Comparison of ENCODE assay signal across 1 cellular context in the genomic region with DNA sequence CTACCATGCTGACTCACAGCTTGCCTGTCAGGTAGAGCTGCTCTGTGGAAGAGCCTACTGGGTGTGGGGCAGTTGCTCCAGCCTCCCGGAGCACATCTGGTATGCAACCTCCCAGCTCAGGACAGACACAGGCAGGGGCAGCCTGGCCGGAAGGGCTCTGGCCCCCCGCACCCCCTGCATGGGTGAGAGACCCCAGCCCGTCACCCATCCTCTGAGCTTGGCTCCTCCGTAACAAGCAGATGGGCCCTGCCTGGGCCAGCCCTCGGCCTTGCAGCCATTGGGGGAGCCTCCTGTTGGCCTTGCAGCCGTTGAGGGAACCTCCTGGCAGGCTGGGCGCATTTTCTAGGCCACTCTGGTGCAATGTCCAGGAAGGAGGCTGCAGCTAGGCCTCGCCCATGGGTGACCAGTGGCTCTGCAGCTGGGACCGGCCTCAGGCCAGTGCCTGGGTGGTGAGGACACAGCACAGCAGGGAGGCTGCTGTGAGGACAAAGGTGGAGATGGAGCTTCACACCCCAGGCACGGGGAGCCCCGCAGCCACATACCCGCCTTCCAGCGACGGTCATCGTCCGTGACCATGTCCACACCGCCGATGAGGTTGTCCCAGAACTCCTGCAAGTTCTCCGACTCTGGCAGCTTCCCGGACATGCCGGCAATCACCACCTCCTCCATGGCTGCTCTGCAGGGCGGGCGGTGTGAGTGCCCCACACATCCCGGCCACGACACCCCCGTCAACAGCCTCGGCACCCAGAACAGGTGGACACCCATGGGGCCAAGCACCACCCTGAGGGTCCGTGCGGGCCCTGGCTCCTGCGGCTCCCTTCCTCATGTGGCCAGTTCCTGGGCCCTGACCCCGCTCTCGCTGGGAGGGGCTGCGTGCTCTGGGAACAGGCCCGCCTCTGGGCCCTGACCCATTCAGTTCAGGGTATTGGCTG.
TF ChIP-seq lines count a peak whose summit lies in the region.

No MANE protein-coding gene starts in this region.

TF ChIP-seq in K562, 482 proteins besides CTCF, POLR2A, EP300 and RAD21 (continues in another document):
- TF ChIP-seq WHSC1 (IDR thresholded peaks at IDR 0.05; ENCODE audit: low read length) = no peak
- TF ChIP-seq, protein P1, sequence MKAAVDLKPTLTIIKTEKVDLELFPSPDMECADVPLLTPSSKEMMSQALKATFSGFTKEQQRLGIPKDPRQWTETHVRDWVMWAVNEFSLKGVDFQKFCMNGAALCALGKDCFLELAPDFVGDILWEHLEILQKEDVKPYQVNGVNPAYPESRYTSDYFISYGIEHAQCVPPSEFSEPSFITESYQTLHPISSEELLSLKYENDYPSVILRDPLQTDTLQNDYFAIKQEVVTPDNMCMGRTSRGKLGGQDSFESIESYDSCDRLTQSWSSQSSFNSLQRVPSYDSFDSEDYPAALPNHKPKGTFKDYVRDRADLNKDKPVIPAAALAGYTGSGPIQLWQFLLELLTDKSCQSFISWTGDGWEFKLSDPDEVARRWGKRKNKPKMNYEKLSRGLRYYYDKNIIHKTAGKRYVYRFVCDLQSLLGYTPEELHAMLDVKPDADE (conservative IDR thresholded peaks at IDR 0.05; ENCODE audit: control insufficient read depth, low read depth, low read length) = peak; percentile 66; the same call in 1 of the 2 replicates
- TF ChIP-seq ZNF75A (CRISPR knock-in tag; IDR thresholded peaks at IDR 0.05) = no peak
- TF ChIP-seq TGIF2 (CRISPR knock-in tag; IDR thresholded peaks at IDR 0.05) = no peak
- no peak for TF ChIP-seq SMC3 (conservative IDR thresholded peaks at IDR 0.05; ENCODE audit: insufficient read depth, low read depth, low read length)
- peak; percentile 57 for TF ChIP-seq SAP30 (IDR thresholded peaks at IDR 0.05; ENCODE audit: borderline replicate concordance, insufficient read depth, low read depth, low read length, poor library complexity, severe bottlenecking)
- TF ChIP-seq, protein P2, sequence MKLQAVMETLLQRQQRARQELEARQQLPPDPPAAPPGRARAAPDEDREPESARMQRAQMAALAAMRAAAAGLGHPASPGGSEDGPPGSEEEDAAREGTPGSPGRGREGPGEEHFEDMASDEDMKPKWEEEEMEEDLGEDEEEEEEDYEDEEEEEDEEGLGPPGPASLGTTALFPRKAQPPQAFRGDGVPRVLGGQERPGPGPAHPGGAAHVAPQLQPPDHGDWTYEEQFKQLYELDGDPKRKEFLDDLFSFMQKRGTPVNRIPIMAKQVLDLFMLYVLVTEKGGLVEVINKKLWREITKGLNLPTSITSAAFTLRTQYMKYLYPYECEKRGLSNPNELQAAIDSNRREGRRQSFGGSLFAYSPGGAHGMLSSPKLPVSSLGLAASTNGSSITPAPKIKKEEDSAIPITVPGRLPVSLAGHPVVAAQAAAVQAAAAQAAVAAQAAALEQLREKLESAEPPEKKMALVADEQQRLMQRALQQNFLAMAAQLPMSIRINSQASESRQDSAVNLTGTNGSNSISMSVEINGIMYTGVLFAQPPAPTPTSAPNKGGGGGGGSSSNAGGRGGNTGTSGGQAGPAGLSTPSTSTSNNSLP (IDR thresholded peaks at IDR 0.05; ENCODE audit: borderline replicate concordance, low read depth, low read length) = no peak
- TF ChIP-seq KLF13 (tag; IDR thresholded peaks at IDR 0.05; ENCODE audit: borderline replicate concordance, low read depth) = no peak
- TF ChIP-seq ZFP36 (IDR thresholded peaks at IDR 0.05; ENCODE audit: low read depth, low read length, partially characterized antibody) = no peak
- TF ChIP-seq CHD2 (IDR thresholded peaks at IDR 0.05; ENCODE audit: low read depth, low read length) = no peak
- peak; percentile 68 for TF ChIP-seq POLR2G (IDR thresholded peaks at IDR 0.05; ENCODE audit: low read depth, low read length)
- no peak for TF ChIP-seq SUPT5H (IDR thresholded peaks at IDR 0.05)
- TF ChIP-seq SIRT6 (IDR thresholded peaks at IDR 0.05; ENCODE audit: low read depth, low read length) = peak; percentile 57
- peak; percentile 10 for TF ChIP-seq HMGN3 (IDR thresholded peaks at IDR 0.05; ENCODE audit: borderline replicate concordance, extremely low read depth, insufficient read length, low read depth, low read length)
- TF ChIP-seq ZBTB33 (CRISPR knock-in tag; IDR thresholded peaks at IDR 0.05) = no peak
- TF ChIP-seq, protein P3, sequence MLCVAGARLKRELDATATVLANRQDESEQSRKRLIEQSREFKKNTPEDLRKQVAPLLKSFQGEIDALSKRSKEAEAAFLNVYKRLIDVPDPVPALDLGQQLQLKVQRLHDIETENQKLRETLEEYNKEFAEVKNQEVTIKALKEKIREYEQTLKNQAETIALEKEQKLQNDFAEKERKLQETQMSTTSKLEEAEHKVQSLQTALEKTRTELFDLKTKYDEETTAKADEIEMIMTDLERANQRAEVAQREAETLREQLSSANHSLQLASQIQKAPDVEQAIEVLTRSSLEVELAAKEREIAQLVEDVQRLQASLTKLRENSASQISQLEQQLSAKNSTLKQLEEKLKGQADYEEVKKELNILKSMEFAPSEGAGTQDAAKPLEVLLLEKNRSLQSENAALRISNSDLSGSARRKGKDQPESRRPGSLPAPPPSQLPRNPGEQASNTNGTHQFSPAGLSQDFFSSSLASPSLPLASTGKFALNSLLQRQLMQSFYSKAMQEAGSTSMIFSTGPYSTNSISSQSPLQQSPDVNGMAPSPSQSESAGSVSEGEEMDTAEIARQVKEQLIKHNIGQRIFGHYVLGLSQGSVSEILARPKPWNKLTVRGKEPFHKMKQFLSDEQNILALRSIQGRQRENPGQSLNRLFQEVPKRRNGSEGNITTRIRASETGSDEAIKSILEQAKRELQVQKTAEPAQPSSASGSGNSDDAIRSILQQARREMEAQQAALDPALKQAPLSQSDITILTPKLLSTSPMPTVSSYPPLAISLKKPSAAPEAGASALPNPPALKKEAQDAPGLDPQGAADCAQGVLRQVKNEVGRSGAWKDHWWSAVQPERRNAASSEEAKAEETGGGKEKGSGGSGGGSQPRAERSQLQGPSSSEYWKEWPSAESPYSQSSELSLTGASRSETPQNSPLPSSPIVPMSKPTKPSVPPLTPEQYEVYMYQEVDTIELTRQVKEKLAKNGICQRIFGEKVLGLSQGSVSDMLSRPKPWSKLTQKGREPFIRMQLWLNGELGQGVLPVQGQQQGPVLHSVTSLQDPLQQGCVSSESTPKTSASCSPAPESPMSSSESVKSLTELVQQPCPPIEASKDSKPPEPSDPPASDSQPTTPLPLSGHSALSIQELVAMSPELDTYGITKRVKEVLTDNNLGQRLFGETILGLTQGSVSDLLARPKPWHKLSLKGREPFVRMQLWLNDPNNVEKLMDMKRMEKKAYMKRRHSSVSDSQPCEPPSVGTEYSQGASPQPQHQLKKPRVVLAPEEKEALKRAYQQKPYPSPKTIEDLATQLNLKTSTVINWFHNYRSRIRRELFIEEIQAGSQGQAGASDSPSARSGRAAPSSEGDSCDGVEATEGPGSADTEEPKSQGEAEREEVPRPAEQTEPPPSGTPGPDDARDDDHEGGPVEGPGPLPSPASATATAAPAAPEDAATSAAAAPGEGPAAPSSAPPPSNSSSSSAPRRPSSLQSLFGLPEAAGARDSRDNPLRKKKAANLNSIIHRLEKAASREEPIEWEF (CRISPR knock-in tag; IDR thresholded peaks at IDR 0.05) = no peak
- TF ChIP-seq CEBPZ (IDR thresholded peaks at IDR 0.05; ENCODE audit: borderline replicate concordance, low read depth, low read length) = no peak
- TF ChIP-seq ZNF551 (CRISPR knock-in tag; IDR thresholded peaks at IDR 0.05) = no peak
- peak; percentile 12 for TF ChIP-seq POLR2AphosphoS5 (IDR thresholded peaks at IDR 0.05; ENCODE audit: control insufficient read depth, insufficient read depth, low read depth, low read length)
- TF ChIP-seq NCOA1 (IDR thresholded peaks at IDR 0.05; ENCODE audit: low read depth) = no peak
- peak; percentile 32; the same call in 1 of the 2 replicates for TF ChIP-seq ATF2 (CRISPR knock-in tag; IDR thresholded peaks at IDR 0.05)
- peak; percentile 61; the same call in 1 of the 2 replicates for TF ChIP-seq ZKSCAN1 (IDR thresholded peaks at IDR 0.05; ENCODE audit: low read depth, low read length)
- no peak for TF ChIP-seq FOXK2 (conservative IDR thresholded peaks at IDR 0.05 in 1 of 2, IDR thresholded peaks at IDR 0.05 in 1 of 2; ENCODE audit: low read depth in 2 of 2)
- TF ChIP-seq CHD1 (IDR thresholded peaks at IDR 0.05; ENCODE audit: low read length) = peak; percentile 69
- 0 out of 2 replicates have a peak, but pooled peaks have one; percentile 18 for TF ChIP-seq PTBP1 (IDR thresholded peaks at IDR 0.05; ENCODE audit: low read depth, low read length)
- TF ChIP-seq, protein P4, sequence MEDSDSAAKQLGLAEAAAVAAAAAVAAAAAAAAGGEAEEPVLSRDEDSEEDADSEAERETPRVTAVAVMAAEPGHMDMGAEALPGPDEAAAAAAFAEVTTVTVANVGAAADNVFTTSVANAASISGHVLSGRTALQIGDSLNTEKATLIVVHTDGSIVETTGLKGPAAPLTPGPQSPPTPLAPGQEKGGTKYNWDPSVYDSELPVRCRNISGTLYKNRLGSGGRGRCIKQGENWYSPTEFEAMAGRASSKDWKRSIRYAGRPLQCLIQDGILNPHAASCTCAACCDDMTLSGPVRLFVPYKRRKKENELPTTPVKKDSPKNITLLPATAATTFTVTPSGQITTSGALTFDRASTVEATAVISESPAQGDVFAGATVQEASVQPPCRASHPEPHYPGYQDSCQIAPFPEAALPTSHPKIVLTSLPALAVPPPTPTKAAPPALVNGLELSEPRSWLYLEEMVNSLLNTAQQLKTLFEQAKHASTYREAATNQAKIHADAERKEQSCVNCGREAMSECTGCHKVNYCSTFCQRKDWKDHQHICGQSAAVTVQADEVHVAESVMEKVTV (CRISPR knock-in tag; IDR thresholded peaks at IDR 0.05) = no peak
- TF ChIP-seq ZNF24 (IDR thresholded peaks at IDR 0.05) = no peak
- TF ChIP-seq ZNF282 (CRISPR knock-in tag; IDR thresholded peaks at IDR 0.05) = peak; percentile 12; the same call in 1 of the 2 replicates
- TF ChIP-seq, protein P5, sequence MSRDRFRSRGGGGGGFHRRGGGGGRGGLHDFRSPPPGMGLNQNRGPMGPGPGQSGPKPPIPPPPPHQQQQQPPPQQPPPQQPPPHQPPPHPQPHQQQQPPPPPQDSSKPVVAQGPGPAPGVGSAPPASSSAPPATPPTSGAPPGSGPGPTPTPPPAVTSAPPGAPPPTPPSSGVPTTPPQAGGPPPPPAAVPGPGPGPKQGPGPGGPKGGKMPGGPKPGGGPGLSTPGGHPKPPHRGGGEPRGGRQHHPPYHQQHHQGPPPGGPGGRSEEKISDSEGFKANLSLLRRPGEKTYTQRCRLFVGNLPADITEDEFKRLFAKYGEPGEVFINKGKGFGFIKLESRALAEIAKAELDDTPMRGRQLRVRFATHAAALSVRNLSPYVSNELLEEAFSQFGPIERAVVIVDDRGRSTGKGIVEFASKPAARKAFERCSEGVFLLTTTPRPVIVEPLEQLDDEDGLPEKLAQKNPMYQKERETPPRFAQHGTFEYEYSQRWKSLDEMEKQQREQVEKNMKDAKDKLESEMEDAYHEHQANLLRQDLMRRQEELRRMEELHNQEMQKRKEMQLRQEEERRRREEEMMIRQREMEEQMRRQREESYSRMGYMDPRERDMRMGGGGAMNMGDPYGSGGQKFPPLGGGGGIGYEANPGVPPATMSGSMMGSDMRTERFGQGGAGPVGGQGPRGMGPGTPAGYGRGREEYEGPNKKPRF (IDR thresholded peaks at IDR 0.05; ENCODE audit: low read depth, low read length) = no peak
- no peak for TF ChIP-seq SREBF1 (IDR thresholded peaks at IDR 0.05; ENCODE audit: borderline replicate concordance, low read depth, low read length)
- peak in 1 of 2 experiments; percentile 15 for TF ChIP-seq E2F6 (IDR thresholded peaks at IDR 0.05; ENCODE audit: borderline replicate concordance in 1 of 2, extremely low read depth in 1 of 2, insufficient read depth in 1 of 2, insufficient read length in 1 of 2, low read depth in 1 of 2, low read length in 1 of 2, poor library complexity in 1 of 2, severe bottlenecking in 1 of 2)
